10 cellular contexts compared by ENCODE assay signal in genomic region chr7:12719141-12719919, GRCh38. TPM values are rescaled to one million over a fixed set of nuclear protein-coding genes. Genes with fewer than 3 reads are reported as not detected.
DNase-seq lines count a peak whose midpoint lies in the region; FAIRE-seq and TF ChIP-seq lines count a peak whose summit lies in the region.
"Had no signal": no experiment of that assay in that cellular context is flagged by ENCODE, and none has a peak within 500 bp of the region (broad histone marks: within the 10 kb centered on the region; RNA-seq: fewer than 3 reads in every experiment).

No MANE protein-coding gene starts in this region.

- peaks cover 0 to 5% of the 10 kb centered on the region in 2 donors for H3K4me1 ChIP-seq in kidney (ENCODE audit: control insufficient read depth in 1 of 2, insufficient read depth in 1 of 2, low read depth in 1 of 2, low read length in 2 of 2)

- H3K27ac ChIP-seq in kidney (ENCODE audit: low read depth in 2 of 2, low read length in 2 of 2): no peak overlapping the region

- peaks cover 62% of the 10 kb centered on the region for H3K4me1 Mint-ChIP-seq in nephron

- no peaks in the 10 kb centered on the region for H3K9me3 Mint-ChIP-seq in nephron
- H3K9me3 Mint-ChIP-seq: activated naive CD4-positive, alpha-beta T cell treated with anti-CD3 and anti-CD28 coated beads, Interleukin-2, amount 50 U/mL, for 72 hours had no signal

- no peak overlapping the region for H3K4me3 ChIP-seq in AG09309 (ENCODE audit: control insufficient read depth, low read depth, low read length)
- no peak overlapping the region for H3K4me3 ChIP-seq in bronchial epithelial cell (ENCODE audit: low read depth, low read length)
- no peak overlapping the region for H3K4me3 ChIP-seq in kidney (ENCODE audit: low read length in 2 of 2)

- H3K9ac ChIP-seq in kidney (ENCODE audit: low read length in 2 of 2): no peak overlapping the region

- no peaks in the 10 kb centered on the region for H3K27me3 Mint-ChIP-seq in nephron (ENCODE audit: low read depth)

- intact Hi-C loops in kidney (cut with DNase I): no loop called here

- H3K9me3 ChIP-seq in kidney (ENCODE audit: control insufficient read depth in 1 of 2, low read length in 2 of 2): no peaks in the 10 kb centered on the region

- H3K27me3 ChIP-seq in bronchial epithelial cell (ENCODE audit: control insufficient read depth, insufficient read depth, low read length): no peaks in the 10 kb centered on the region

- no peak for FAIRE-seq in bronchial epithelial cell (lab: Jason Lieb, UNC)
- no peak for FAIRE-seq in kidney (lab: Jason Lieb, UNC)

- H3K36me3 Mint-ChIP-seq in nephron (ENCODE audit: low read depth): no peaks in the 10 kb centered on the region
- H3K36me3 Mint-ChIP-seq: activated naive CD4-positive, alpha-beta T cell treated with anti-CD3 and anti-CD28 coated beads, Interleukin-2, amount 50 U/mL, for 72 hours had no signal

- H3K36me3 ChIP-seq in bronchial epithelial cell (ENCODE audit: control insufficient read depth, insufficient read depth, low read length) (no peaks in the 10 kb centered on the region), kidney (ENCODE audit: control insufficient read depth in 1 of 2, insufficient read depth in 2 of 2, low read length in 2 of 2) (no peaks in the 10 kb centered on the region)

- TF ChIP-seq CTCF in AG09309 (IDR thresholded peaks at IDR 0.05; ENCODE audit: control insufficient read depth, insufficient read depth, low read depth, low read length, missing control alignments): no peak
- TF ChIP-seq CTCF in bronchial epithelial cell (IDR thresholded peaks at IDR 0.05; ENCODE audit: insufficient read depth, low read length, severe bottlenecking): no peak
- no peak for TF ChIP-seq CTCF in nephron (IDR thresholded peaks at IDR 0.05; ENCODE audit: unreplicated experiment in 3 of 3)
- no peak for TF ChIP-seq CTCF in kidney (IDR thresholded peaks at IDR 0.05; ENCODE audit: borderline replicate concordance, extremely low read depth, insufficient read depth)

- DNase-seq in AG09309 (ENCODE audit: low read depth): peak; percentile 60
- DNase-seq in LHCN-M2 (ENCODE audit: low read depth): peak; percentile 94
- peak; percentile 81 for DNase-seq in bronchial epithelial cell (ENCODE audit: low read depth)
- DNase-seq in epidermal melanocyte (ENCODE audit: insufficient read length, low spot score): no peak
- DNase-seq in islet precursor cell: no peak
- no peak for DNase-seq in kidney
- no peak for DNase-seq in NCI-H510A treated with DMSO at 0.1 percent for 48 hours (lab: John Stamatoyannopoulos, UW)
- DNase-seq: substantia nigra had no signal

- H3K4me3 Mint-ChIP-seq in nephron: no peak overlapping the region

- H3K27ac Mint-ChIP-seq in nephron: peak overlapping the region in 2 of 3 experiments; percentile 73 to 76
- H3K27ac Mint-ChIP-seq: activated naive CD4-positive, alpha-beta T cell treated with anti-CD3 and anti-CD28 coated beads, Interleukin-2, amount 50 U/mL, for 72 hours had no signal

RNA-seq across cellular contexts. Expression of gene ARL4A, which starts 31.9 kb away (rescaled TPM):
- total RNA-seq in LHCN-M2 (2014; rRNA removed) (37.0 and 38.3 TPM in 2 replicates), bronchial epithelial cell (54.8 and 58.0 TPM in 2 replicates), kidney (21.6 TPM)
- polyA plus RNA-seq in LHCN-M2 (2012): 16.6 TPM
- 11.8 TPM for polyA plus RNA-seq in kidney (ENCODE audit: insufficient read depth, low read depth, low replicate concordance)

Comparison
In these comparisons a context has a peak if more than half of its experiments do, and no peak if none do; other contexts are left out.
1. DNase-seq: peak in AG09309 (single experiment), LHCN-M2 (single experiment) and bronchial epithelial cell (single experiment); none in epidermal melanocyte (single experiment), islet precursor cell (single experiment), kidney (single experiment) and NCI-H510A treated with DMSO at 0.1 percent for 48 hours (single experiment).